ENCODE assay signal across 19 cellular contexts in genomic region chr2:157986761-157987160, GRCh38.
DNase-seq lines count a peak whose midpoint lies in the region; ATAC-seq and TF ChIP-seq lines count a peak whose summit lies in the region.
"Had no signal": no experiment of that assay in that cellular context is flagged by ENCODE, and none has a peak within 500 bp of the region (broad histone marks: within the 10 kb centered on the region; RNA-seq: fewer than 3 reads in every experiment).

No MANE protein-coding gene starts in this region.

- H3F3A ChIP-seq in MM.1S (ENCODE audit: insufficient read depth, low read length), result no peaks in the 10 kb centered on the region

- H3K9me2 ChIP-seq in MM.1S (replicated peaks; ENCODE audit: insufficient read depth, low read length), result no peaks in the 10 kb centered on the region

- H3K4me3 ChIP-seq in MM.1S (ENCODE audit: low read length), result no peak overlapping the region
- H3K4me3 ChIP-seq: A549, BLaER1, GM23248 had no signal

- peak; percentile 54 for DNase-seq in DMS 273 (lab: John Stamatoyannopoulos, UW; ENCODE audit: unreplicated experiment)
- no peak for DNase-seq in DMS 273 treated with DMSO at 0.1 percent for 48 hours (lab: John Stamatoyannopoulos, UW)
- no peak for DNase-seq in MM.1S
- DNase-seq in NCI-H69 (lab: John Stamatoyannopoulos, UW), result peak; percentile 33
- peak; percentile 55 for DNase-seq in cerebellum (ENCODE audit: low spot score)
- DNase-seq in SW480 (ENCODE audit: low spot score), result no peak
- DNase-seq in T-helper 2 cell, result no peak
- DNase-seq: AML-193; CD4-positive, alpha-beta memory T cell; DMS53; DND-41; EL; GM23248; HCEC 1CT had no signal

- H2AFZ ChIP-seq in MM.1S (ENCODE audit: low read length), result 0 out of 2 replicates have a peak overlapping the region, but pooled peaks have one; percentile 12
- H2AFZ ChIP-seq: GM23248 had no signal

- no peaks in the 10 kb centered on the region for H4K20me1 ChIP-seq in MM.1S (ENCODE audit: insufficient read depth, low read length)
- H4K20me1 ChIP-seq: BLaER1 had no signal

- TF ChIP-seq CTCF in MM.1S (IDR thresholded peaks at IDR 0.05; ENCODE audit: low read length), result no peak

- peaks cover 12% of the 10 kb centered on the region for H3K4me1 ChIP-seq in MM.1S (ENCODE audit: low read length)
- H3K4me1 ChIP-seq: A549, BLaER1 had no signal

- H3K4me2 ChIP-seq in MM.1S (ENCODE audit: low read depth, low read length), result no peak overlapping the region
- H3K4me2 ChIP-seq: A549, BLaER1 had no signal

- no peak overlapping the region for H3K9ac ChIP-seq in MM.1S (ENCODE audit: low read length)
- H3K9ac ChIP-seq: BLaER1, GM23248 had no signal

- no peaks in the 10 kb centered on the region for H3K36me3 ChIP-seq in MM.1S (replicated peaks; ENCODE audit: insufficient read depth, low read length)
- H3K36me3 ChIP-seq: BLaER1 had no signal

- no peaks in the 10 kb centered on the region for H3K79me2 ChIP-seq in MM.1S (ENCODE audit: low read length)

- peak overlapping the region; percentile 14; the same call in 1 of the 2 replicates for H3K27ac ChIP-seq in MM.1S (ENCODE audit: low read length)
- H3K27ac ChIP-seq: 22Rv1, A549, BLaER1, GM23248, HL-60 had no signal

- ATAC-seq in GM18870 (IDR thresholded peaks at IDR 0.05; ENCODE audit: unreplicated experiment), result no peak
- ATAC-seq: A549 had no signal

- no peaks in the 10 kb centered on the region for H3K9me3 ChIP-seq in MM.1S (replicated peaks; ENCODE audit: insufficient read depth, low read length)
- H3K9me3 ChIP-seq: A549 had no signal

- H3K27me3 ChIP-seq in MM.1S (replicated peaks; ENCODE audit: insufficient read depth, low read length), result no peaks in the 10 kb centered on the region
- H3K27me3 ChIP-seq: BLaER1 had no signal

Comparison
In these comparisons a context has a peak if more than half of its experiments do, and no peak if none do; other contexts are left out.
1. DNase-seq: peak in DMS 273 (single experiment), NCI-H69 (single experiment) and cerebellum (single experiment); none in DMS 273 treated with DMSO at 0.1 percent for 48 hours (single experiment), MM.1S (single experiment), SW480 (single experiment) and T-helper 2 cell (0 of 5).